In the genomic region with DNA sequence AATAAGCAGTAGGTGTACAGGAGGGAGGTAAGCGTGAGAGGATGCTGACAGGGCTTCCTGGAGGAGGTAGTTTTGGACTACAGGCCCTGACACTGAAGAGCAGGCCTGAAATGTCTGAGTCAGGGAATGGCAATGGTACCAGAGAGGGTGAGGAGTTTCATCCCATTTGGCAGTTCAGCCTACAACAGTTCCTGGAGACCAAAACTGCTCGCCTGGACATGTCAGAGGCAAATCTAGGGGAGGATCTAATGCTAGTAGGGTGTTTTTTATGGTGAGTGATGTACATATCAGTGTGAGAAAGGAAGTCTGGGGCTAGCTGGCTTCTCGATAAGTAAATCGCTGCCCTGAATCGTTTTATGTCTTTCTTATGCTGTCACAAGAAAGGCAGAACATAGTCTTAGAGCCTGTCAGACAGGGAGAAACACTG, we compare ENCODE assay signal across 12 cellular contexts. TPM values are rescaled to one million over a fixed set of nuclear protein-coding genes. Genes with fewer than 3 reads are reported as not detected.
DNase-seq lines count a peak whose midpoint lies in the region; ATAC-seq, FAIRE-seq and TF ChIP-seq lines count a peak whose summit lies in the region.
"Had no signal": no experiment of that assay in that cellular context is flagged by ENCODE, and none has a peak within 500 bp of the region (broad histone marks: within the 10 kb centered on the region; RNA-seq: fewer than 3 reads in every experiment).

No MANE protein-coding gene starts in this region.

- H3K27ac Mint-ChIP-seq in T-helper 1 cell treated with Interleukin-12 subunit alpha and Interleukin-12 subunit beta and Interleukin-4 antibody, amounts not matched to agents 30 μg/mL and 1 μg/mL, for 36 hours: peak overlapping the region; percentile 95
- peak overlapping the region; percentile 6 for H3K27ac Mint-ChIP-seq in dendritic cell treated with granulocyte-macrophage colony-stimulating factor and Interleukin-4, amounts not matched to agents 40 ng/mL and 50 ng/mL, for 4 days

- TF ChIP-seq POLR2A in HepG2 (IDR thresholded peaks at IDR 0.05; ENCODE audit: insufficient read depth in 1 of 2, low read depth in 2 of 2, low read length in 2 of 2): no peak

- H3K27ac ChIP-seq in neutrophil (peak overlapping the region; percentile 78), HepG2 (ENCODE audit: extremely low read length, insufficient read depth, low read length) (no peak overlapping the region)

- peak overlapping the region in 1 of 2 experiments; percentile 1 for H3K4me3 ChIP-seq in neutrophil (ENCODE audit: low read depth in 1 of 2, low read length in 1 of 2)
- H3K4me3 ChIP-seq in H7 (ENCODE audit: insufficient read depth, low read depth, low read length): no peak overlapping the region
- no peak overlapping the region for H3K4me3 ChIP-seq in HepG2 (replicated peaks in 1 of 3; ENCODE audit: insufficient read depth in 1 of 3, low read depth in 2 of 3, low read length in 3 of 3)

- H3K9me3 Mint-ChIP-seq in T-helper 1 cell treated with Interleukin-12 subunit alpha and Interleukin-12 subunit beta and Interleukin-4 antibody, amounts not matched to agents 30 μg/mL and 1 μg/mL, for 36 hours: peaks cover 4% of the 10 kb centered on the region
- H3K9me3 Mint-ChIP-seq in dendritic cell treated with granulocyte-macrophage colony-stimulating factor and Interleukin-4, amounts not matched to agents 40 ng/mL and 50 ng/mL, for 4 days: no peaks in the 10 kb centered on the region

- H4K20me1 ChIP-seq in HepG2 (ENCODE audit: insufficient read depth, low read length): no peaks in the 10 kb centered on the region

- H3K4me3 Mint-ChIP-seq in T-helper 1 cell treated with Interleukin-12 subunit alpha and Interleukin-12 subunit beta and Interleukin-4 antibody, amounts not matched to agents 30 μg/mL and 1 μg/mL, for 36 hours: peak overlapping the region; percentile 68
- no peak overlapping the region for H3K4me3 Mint-ChIP-seq in dendritic cell treated with granulocyte-macrophage colony-stimulating factor and Interleukin-4, amounts not matched to agents 40 ng/mL and 50 ng/mL, for 4 days

- no peaks in the 10 kb centered on the region for H3K27me3 Mint-ChIP-seq in T-helper 1 cell treated with Interleukin-12 subunit alpha and Interleukin-12 subunit beta and Interleukin-4 antibody, amounts not matched to agents 30 μg/mL and 1 μg/mL, for 36 hours (ENCODE audit: low read depth)
- H3K27me3 Mint-ChIP-seq in dendritic cell treated with granulocyte-macrophage colony-stimulating factor and Interleukin-4, amounts not matched to agents 40 ng/mL and 50 ng/mL, for 4 days: peaks cover 4% of the 10 kb centered on the region

- no peak for ATAC-seq in HG03460 (IDR thresholded peaks at IDR 0.05; ENCODE audit: unreplicated experiment)
- ATAC-seq in HG03045 (IDR thresholded peaks at IDR 0.05; ENCODE audit: unreplicated experiment): no peak
- ATAC-seq in HepG2: no peak; the same call in 2 of the 3 replicates

- intact Hi-C loops in dendritic cell treated with granulocyte-macrophage colony-stimulating factor and Interleukin-4, amounts not matched to agents 40 ng/mL and 50 ng/mL, for 4 days (cut with micrococcal nuclease): no loop called here
- intact Hi-C loops in HepG2 (cut with micrococcal nuclease; ENCODE audit: unreplicated experiment): no loop called here

- in situ Hi-C loops in HepG2 (cut with HindIII; ENCODE audit: extremely low pct_ligation_motif_present, low pct_unique_long_range_greater_than_20kb): no loop called here

- H2AFZ ChIP-seq in HepG2 (ENCODE audit: low read length): no peak overlapping the region

- H3K4me2 ChIP-seq in HepG2 (ENCODE audit: low read depth, low read length): no peak overlapping the region

- no peak for FAIRE-seq in HepG2 (lab: Jason Lieb, UNC)
- FAIRE-seq: urothelium cell line had no signal

- 76% methylated on average over 5 of the region's 5 CpGs for WGBS in HepG2 (ENCODE audit: low lambda C conversion rate)

- BruUV-seq in HepG2 (replicated peaks; lab: Mats Ljungman, UMichigan): no TSS peak

- CTCF ChIA-PET in HepG2 (lab: Yijun Ruan, JAX; ENCODE audit: low intra/inter-chr PET ratio, low total read pairs): no interaction called here

- peaks cover 33 to 35% of the 10 kb centered on the region in 2 experiments for H3K4me1 ChIP-seq in neutrophil (ENCODE audit: control insufficient read depth in 1 of 2, insufficient read depth in 1 of 2, low read depth in 1 of 2, low read length in 1 of 2)
- peaks cover 38% of the 10 kb centered on the region for H3K4me1 ChIP-seq in HepG2 (ENCODE audit: insufficient read depth, low read length)
- H3K4me1 ChIP-seq: Caco-2 had no signal

- H3K36me3 ChIP-seq in neutrophil (no peaks in the 10 kb centered on the region), H7 (replicated peaks; ENCODE audit: control insufficient read depth, insufficient read depth, low read length) (no peaks in the 10 kb centered on the region), HepG2 (replicated peaks in 1 of 2; ENCODE audit: control insufficient read depth in 1 of 2, insufficient read depth in 2 of 2, low read length in 2 of 2) (no peaks in the 10 kb centered on the region)

- H3K9me3 ChIP-seq in neutrophil (no peaks in the 10 kb centered on the region), HepG2 (ENCODE audit: low read length) (peaks cover 6% of the 10 kb centered on the region; the same call in 1 of the 2 replicates)
- H3K9me3 ChIP-seq: Caco-2 had no signal

- DNase-seq in GF-D8 (lab: John Stamatoyannopoulos, UW) (peak; percentile 17), H7 (no peak), HepG2 (ENCODE audit: low spot score) (no peak)
- DNase-seq: Caco-2, NCI-H524, retina had no signal

- H3K4me1 Mint-ChIP-seq in T-helper 1 cell treated with Interleukin-12 subunit alpha and Interleukin-12 subunit beta and Interleukin-4 antibody, amounts not matched to agents 30 μg/mL and 1 μg/mL, for 36 hours (ENCODE audit: low read depth): peaks cover 61% of the 10 kb centered on the region
- peaks cover 25% of the 10 kb centered on the region for H3K4me1 Mint-ChIP-seq in dendritic cell treated with granulocyte-macrophage colony-stimulating factor and Interleukin-4, amounts not matched to agents 40 ng/mL and 50 ng/mL, for 4 days (ENCODE audit: low read depth)

- no peaks in the 10 kb centered on the region for H3K79me2 ChIP-seq in HepG2 (ENCODE audit: insufficient read depth, low read length)

- TF ChIP-seq CTCF in neutrophil (IDR thresholded peaks at IDR 0.05): no peak
- no peak for TF ChIP-seq CTCF in HepG2 (CRISPR knock-in tag; IDR thresholded peaks at IDR 0.05)

- peaks cover 16% of the 10 kb centered on the region for H3K36me3 Mint-ChIP-seq in T-helper 1 cell treated with Interleukin-12 subunit alpha and Interleukin-12 subunit beta and Interleukin-4 antibody, amounts not matched to agents 30 μg/mL and 1 μg/mL, for 36 hours (ENCODE audit: low read depth)
- no peaks in the 10 kb centered on the region for H3K36me3 Mint-ChIP-seq in dendritic cell treated with granulocyte-macrophage colony-stimulating factor and Interleukin-4, amounts not matched to agents 40 ng/mL and 50 ng/mL, for 4 days (ENCODE audit: low read depth)

- POLR2A ChIA-PET in HepG2 (lab: Yijun Ruan, JAX): no interaction called here

- no peak for TF ChIP-seq RAD21 in HepG2 (CRISPR knock-in tag; IDR thresholded peaks at IDR 0.05)

- H3K9ac ChIP-seq in HepG2 (ENCODE audit: insufficient read depth, low read depth, low read length): no peak overlapping the region

- H3K27me3 ChIP-seq in neutrophil (no peaks in the 10 kb centered on the region), H7 (ENCODE audit: control insufficient read depth, insufficient read depth, low read length) (no peaks in the 10 kb centered on the region), HepG2 (ENCODE audit: control insufficient read depth in 1 of 2, insufficient read depth in 2 of 2, low read length in 2 of 2) (no peaks in the 10 kb centered on the region)

- TF ChIP-seq EP300 in HepG2 (IDR thresholded peaks at IDR 0.05; ENCODE audit: low read depth in 2 of 2, low read length in 2 of 2) (no peak), HepG2 (CRISPR knock-in tag; IDR thresholded peaks at IDR 0.05; ENCODE audit: borderline replicate concordance) (no peak)

TF ChIP-seq in HepG2, 621 proteins besides CTCF, POLR2A, EP300 and RAD21:
- no peak for TF ChIP-seq ZNF367 (CRISPR knock-in tag; IDR thresholded peaks at IDR 0.05; ENCODE audit: borderline replicate concordance)
- TF ChIP-seq ZNF256 (CRISPR knock-in tag; conservative IDR thresholded peaks at IDR 0.05): no peak
- no peak for TF ChIP-seq NONO (IDR thresholded peaks at IDR 0.05)
- TF ChIP-seq NONO (CRISPR knock-in tag; conservative IDR thresholded peaks at IDR 0.05): no peak
- no peak for TF ChIP-seq RELA (CRISPR knock-in tag; IDR thresholded peaks at IDR 0.05)
- no peak for TF ChIP-seq GTF3A (CRISPR knock-in tag; conservative IDR thresholded peaks at IDR 0.05)

RNA-seq across cellular contexts. Expression of a gene that starts 13.8 kb away (rescaled TPM):
- total RNA-seq in H7 (2014; rRNA removed; shearing (Covaris generic)): not detected in 2 replicates
- total RNA-seq in HepG2 (2016; rRNA removed; fragmentation: Illumina TruSeq; extraction: Trizol): 5.3 and 8.4 TPM in 2 replicates
- total RNA-seq in HepG2 (2016; cell fraction: cytosol; rRNA removed; fragmentation: Illumina TruSeq; extraction: Trizol; ENCODE audit: low read depth): 1.4 and 1.9 TPM in 2 replicates
- total RNA-seq in HepG2 (2016; cell fraction: insoluble cytoplasmic fraction; rRNA removed; fragmentation: Illumina TruSeq; extraction: Trizol): 6.3 and 9.1 TPM in 2 replicates
- total RNA-seq in HepG2 (2016; cell fraction: membrane; rRNA removed; fragmentation: Illumina TruSeq; extraction: Trizol): 2.8 and 4.1 TPM in 2 replicates
- 6.0 and 7.6 TPM in 2 replicates for total RNA-seq in HepG2 (2016; cell fraction: nucleus; rRNA removed; fragmentation: Illumina TruSeq; extraction: Trizol)
- polyA plus RNA-seq in HepG2 (2011; rRNA removed): 9.9 and 20.3 TPM in 2 replicates
- 7.7 and 20.5 TPM in 2 replicates for polyA plus RNA-seq in HepG2 (2011; cell fraction: cytosol; rRNA removed)
- 1.8 and 3.8 TPM in 2 replicates for polyA plus RNA-seq in HepG2 (2011; cell fraction: nucleus; rRNA removed)
- polyA plus RNA-seq in HepG2 (2012): 30.8 and 49.4 TPM in 2 replicates
- 1.2 and 1.3 TPM in 2 replicates for polyA plus RNA-seq in HepG2 (2016; cell fraction: cytosol; fragmentation: Illumina TruSeq; extraction: Trizol; ENCODE audit: low read depth)
- polyA plus RNA-seq in HepG2 (2016; cell fraction: insoluble cytoplasmic fraction; fragmentation: Illumina TruSeq; extraction: Trizol; ENCODE audit: low read depth): 5.5 and 5.7 TPM in 2 replicates
- polyA plus RNA-seq in HepG2 (2016; cell fraction: membrane; fragmentation: Illumina TruSeq; extraction: Trizol; ENCODE audit: low read depth): 1.5 and 2.5 TPM in 2 replicates
- 9.4 and 10.5 TPM in 2 replicates for polyA plus RNA-seq in HepG2 (2016; cell fraction: nucleus; fragmentation: Illumina TruSeq; extraction: Trizol; ENCODE audit: insufficient read depth, low read depth)
- 1.5 and 11.8 TPM in 2 replicates for polyA minus RNA-seq in HepG2 (2011; rRNA and poly(A)+ RNA removed; ENCODE audit: low replicate concordance)
- 2.1 and 6.0 TPM in 2 replicates for polyA minus RNA-seq in HepG2 (2011; cell fraction: cytosol; rRNA and poly(A)+ RNA removed)
- 5.4 and 9.8 TPM in 2 replicates for polyA minus RNA-seq in HepG2 (2011; cell fraction: nucleus; rRNA and poly(A)+ RNA removed)
- total RNA-seq: Caco-2 had no signal
